In the genomic region with DNA sequence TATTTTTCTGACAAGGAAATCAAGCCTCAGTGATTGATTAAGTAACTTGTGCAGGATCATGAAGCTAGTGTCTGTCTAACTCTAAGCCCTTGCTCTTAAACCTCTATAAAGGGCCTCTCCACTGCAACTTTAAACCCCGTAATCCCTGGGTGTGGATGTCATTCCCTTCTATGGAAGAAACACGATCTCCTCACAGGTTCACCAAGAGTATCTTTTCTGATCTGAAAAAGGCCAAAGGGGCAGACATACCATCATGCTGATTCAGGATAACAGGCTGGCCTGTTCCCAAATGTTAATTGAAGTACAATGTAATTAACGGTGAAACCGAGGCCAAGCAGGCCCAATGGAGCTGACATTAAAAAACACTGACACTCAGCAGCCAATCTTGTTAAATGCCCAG, we compare ENCODE assay signal across 20 cellular contexts. TPM values are rescaled to one million over a fixed set of nuclear protein-coding genes. Genes with fewer than 3 reads are reported as not detected.
DNase-seq lines count a peak whose midpoint lies in the region; ATAC-seq and TF ChIP-seq lines count a peak whose summit lies in the region.
"Had no signal": no experiment of that assay in that cellular context is flagged by ENCODE, and none has a peak within 500 bp of the region (broad histone marks: within the 10 kb centered on the region; RNA-seq: fewer than 3 reads in every experiment).

No MANE protein-coding gene starts in this region.

- BruUV-seq in PC-9 (replicated peaks; lab: Mats Ljungman, UMichigan): no TSS peak

- CTCF ChIA-PET in PC-9 (lab: Charles Lee): no interaction called here

- H3K79me2 ChIP-seq in PC-9 (ENCODE audit: low read depth): no peaks in the 10 kb centered on the region

- no peaks in the 10 kb centered on the region for H3K4me1 ChIP-seq in PC-9 (replicated peaks; ENCODE audit: insufficient read depth)

- POLR2A ChIA-PET in PC-9 (lab: Charles Lee; ENCODE audit: unreplicated experiment): no interaction called here

- H3K4me2 ChIP-seq in PC-9: no peak overlapping the region

- H3K27me3 ChIP-seq in PC-9 (ENCODE audit: insufficient read depth, low read depth): no peaks in the 10 kb centered on the region
- H3K27me3 ChIP-seq: MG63 had no signal

- H3K27ac ChIP-seq in PC-9: no peak overlapping the region
- H3K27ac ChIP-seq: GM23248, SK-N-MC had no signal

- intact Hi-C loops in PC-9 (cut with micrococcal nuclease; ENCODE audit: unreplicated experiment): no loop called here

- H4K20me1 ChIP-seq in PC-9 (ENCODE audit: insufficient read depth): no peaks in the 10 kb centered on the region

- no peak overlapping the region for H2AFZ ChIP-seq in PC-9
- H2AFZ ChIP-seq: GM23248 had no signal

- DNase-seq in ELF-1 (ENCODE audit: low read depth, low spot score) (peak; percentile 5), NCI-H1105 (lab: John Stamatoyannopoulos, UW) (peak; percentile 48), SK-N-DZ (ENCODE audit: low spot score) (peak; percentile 29), left kidney (ENCODE audit: low read depth, low spot score) (peak; percentile 53), PC-9 (no peak)
- DNase-seq in activated naive CD4-positive, alpha-beta T cell (lab: John Stamatoyannopoulos, UW): no peak
- DNase-seq: CD4-positive, CD25-positive, alpha-beta regulatory T cell; DMS53; GM23248; HCEC 1CT; Karpas-422; MG63; NCI-H187 treated with DMSO at 0.1 percent for 48 hours; NCI-H748 treated with DMSO at 0.1 percent for 48 hours; T-helper 1 cell had no signal

- peaks cover 8% of the 10 kb centered on the region; the same call in 1 of the 2 replicates for H3K36me3 ChIP-seq in PC-9 (ENCODE audit: low read depth)

- ATAC-seq in GM19328 (IDR thresholded peaks at IDR 0.05; ENCODE audit: unreplicated experiment): no peak
- ATAC-seq: Panc1 had no signal

- H3F3A ChIP-seq in PC-9 (ENCODE audit: insufficient read depth, low read depth): no peaks in the 10 kb centered on the region

- no peaks in the 10 kb centered on the region for H3K9me3 ChIP-seq in PC-9 (ENCODE audit: insufficient read depth, low read depth)

- no peak overlapping the region for H3K4me3 ChIP-seq in PC-9
- H3K4me3 ChIP-seq: GM23248, MG63, SK-N-MC had no signal

- no peak for TF ChIP-seq CTCF in PC-9 (conservative IDR thresholded peaks at IDR 0.05)

- peaks cover 4% of the 10 kb centered on the region; the same call in 1 of the 2 replicates for H3K9me2 ChIP-seq in PC-9 (ENCODE audit: insufficient read depth)

RNA-seq across cellular contexts. Expression of gene TTC12, which starts 17.1 kb away (rescaled TPM):
- 6.3 and 6.8 TPM in 2 replicates for polyA plus RNA-seq in SK-N-DZ (2014; cell fraction: cytosol; rRNA removed)
- 24.4 and 27.1 TPM in 2 replicates for polyA plus RNA-seq in SK-N-DZ (2014; cell fraction: nucleus; rRNA removed)
- total RNA-seq in PC-9 (2021): 24.8 and 25.0 TPM in 2 replicates

RNA-seq across cellular contexts. Expression of gene ANKK1, which starts 56.1 kb away (rescaled TPM):
- polyA plus RNA-seq in SK-N-DZ (2014; cell fraction: cytosol; rRNA removed): not detected in 2 replicates
- not detected in 2 replicates for polyA plus RNA-seq in SK-N-DZ (2014; cell fraction: nucleus; rRNA removed)
- total RNA-seq in PC-9 (2021): not detected in 2 replicates
- total RNA-seq: G401, GM23248, HT-29 had no signal
- polyA plus RNA-seq: GM23248 had no signal

Comparison
In these comparisons a context has a peak if more than half of its experiments do, and no peak if none do; other contexts are left out.
1. DNase-seq: peak in ELF-1 (single experiment), NCI-H1105 (single experiment), SK-N-DZ (single experiment) and left kidney (single experiment); none in PC-9 (0 of 2) and activated naive CD4-positive, alpha-beta T cell (0 of 4).